In genomic region chr7:37495574-37496184, GRCh38 we compare ENCODE assay signal across 8 cellular contexts. TPM values are rescaled to one million over a fixed set of nuclear protein-coding genes. Genes with fewer than 3 reads are reported as not detected.
DNase-seq lines count a peak whose midpoint lies in the region; ATAC-seq and TF ChIP-seq lines count a peak whose summit lies in the region.

No MANE protein-coding gene starts in this region.

- no peaks in the 10 kb centered on the region for H3K79me2 ChIP-seq in OCI-LY7 (ENCODE audit: insufficient read depth, low read depth, low read length)

- BruUV-seq in OCI-LY7 (replicated peaks; lab: Mats Ljungman, UMichigan): no TSS peak

- TF ChIP-seq CTCF in GM12872 (IDR thresholded peaks at IDR 0.05; ENCODE audit: insufficient read depth, low read depth, low read length) (peak; percentile 69), OCI-LY7 (conservative IDR thresholded peaks at IDR 0.05; ENCODE audit: low read length) (peak; percentile 82)

- H2AFZ ChIP-seq in OCI-LY7 (ENCODE audit: low read length): no peak overlapping the region

- H3K27ac ChIP-seq in OCI-LY7 (ENCODE audit: low read depth, low read length, poor library complexity, severe bottlenecking): no peak overlapping the region

- CTCF ChIA-PET in OCI-LY7 (lab: Charles Lee; ENCODE audit: unreplicated experiment): interaction anchor here (0.6 kb wide), 1 partner anchor 954 kb away, joined by 3 read pairs; no protein-coding TSS in a partner anchor

- intact Hi-C loops in OCI-LY7 (cut with micrococcal nuclease; ENCODE audit: unreplicated experiment): loop anchor here (2.0 to 10.0 kb wide), 3 partner anchors 141 to 261 kb away; no protein-coding TSS in a partner anchor

- TF ChIP-seq POLR2A in erythroblast (IDR thresholded peaks at IDR 0.05; ENCODE audit: low read length): no peak

- in situ Hi-C loops in ACHN (cut with HindIII; ENCODE audit: low pct_ligation_motif_present, low pct_unique_long_range_greater_than_20kb, low sequenced_read_pairs): no loop called here

- H3K4me2 ChIP-seq in OCI-LY7 (ENCODE audit: low read length): no peak overlapping the region

- ATAC-seq in GM21367 (IDR thresholded peaks at IDR 0.05; ENCODE audit: unreplicated experiment): no peak
- no peak for ATAC-seq in activated CD4-positive, CD25-positive, alpha-beta regulatory T cell treated with anti-CD3 and anti-CD28 coated beads, Interleukin-2, amount 50 U/mL, for 24 hours

- no peaks in the 10 kb centered on the region for H3K9me2 ChIP-seq in OCI-LY7 (ENCODE audit: insufficient read depth, low read length)

- H3K4me3 ChIP-seq in OCI-LY7 (ENCODE audit: low read depth, low read length, poor library complexity, severe bottlenecking): no peak overlapping the region

- no peaks in the 10 kb centered on the region for H3K4me1 ChIP-seq in OCI-LY7 (ENCODE audit: insufficient read depth, low read length, poor library complexity, severe bottlenecking)

- DNase-seq in ACHN (peak; percentile 62), OCI-LY7 (ENCODE audit: low spot score) (peak; percentile 29), erythroblast (lab: John Stamatoyannopoulos, UW) (peak; percentile 13 to 35), pons (ENCODE audit: low spot score) (peak; percentile 84), T1000 (lab: John Stamatoyannopoulos, UW) (no peak)

- H3K36me3 ChIP-seq in OCI-LY7 (ENCODE audit: insufficient read depth, low read length): no peaks in the 10 kb centered on the region

- H4K20me1 ChIP-seq in OCI-LY7 (ENCODE audit: insufficient read depth, low read length): no peaks in the 10 kb centered on the region

- no peaks in the 10 kb centered on the region for H3K9me3 ChIP-seq in OCI-LY7 (ENCODE audit: low read length)

- POLR2A ChIA-PET in OCI-LY7 (lab: Charles Lee): interaction anchor here (0.6 kb wide), 2 partner anchors 48 to 58 kb away, joined by 4 to 5 read pairs; no protein-coding TSS in a partner anchor

RNA-seq across cellular contexts. Expression of gene ELMO1, which starts 47.0 kb away (rescaled TPM):
- 102 and 103 TPM in 2 replicates for total RNA-seq in OCI-LY7 (2014; rRNA removed; shearing (Covaris generic))
- 101 and 110 TPM in 2 replicates for total RNA-seq in OCI-LY7 (2022)
